Comparison of ENCODE assay signal across 1 cellular context in the genomic region with DNA sequence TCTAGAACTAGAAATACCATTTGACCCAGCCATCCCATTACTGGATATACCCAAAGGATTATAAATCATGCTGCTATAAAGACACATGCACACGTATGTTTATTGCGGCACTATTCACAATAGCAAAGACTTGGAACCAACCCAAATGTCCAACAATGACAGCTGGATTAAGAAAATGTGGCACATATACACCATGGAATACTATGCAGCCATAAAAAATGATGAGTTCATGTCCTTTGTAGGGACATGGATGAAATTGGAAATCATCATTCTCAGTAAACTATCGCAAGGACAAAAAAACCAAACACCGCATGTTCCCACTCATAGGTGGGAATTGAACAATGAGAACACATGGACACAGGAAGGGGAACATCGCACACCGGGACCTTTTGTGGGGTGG. TPM values are rescaled to one million over a fixed set of nuclear protein-coding genes. Genes with fewer than 3 reads are reported as not detected.
"Had no signal": no experiment of that assay in that cellular context is flagged by ENCODE, and none has a peak within 500 bp of the region (broad histone marks: within the 10 kb centered on the region; RNA-seq: fewer than 3 reads in every experiment).

No MANE protein-coding gene starts in this region.

RNA-seq across cellular contexts. Expression of a gene that starts 58.5 kb away (rescaled TPM):
- polyA plus RNA-seq: naive thymus-derived CD8-positive, alpha-beta T cell had no signal
